27 cellular contexts compared by ENCODE assay signal in the genomic region with DNA sequence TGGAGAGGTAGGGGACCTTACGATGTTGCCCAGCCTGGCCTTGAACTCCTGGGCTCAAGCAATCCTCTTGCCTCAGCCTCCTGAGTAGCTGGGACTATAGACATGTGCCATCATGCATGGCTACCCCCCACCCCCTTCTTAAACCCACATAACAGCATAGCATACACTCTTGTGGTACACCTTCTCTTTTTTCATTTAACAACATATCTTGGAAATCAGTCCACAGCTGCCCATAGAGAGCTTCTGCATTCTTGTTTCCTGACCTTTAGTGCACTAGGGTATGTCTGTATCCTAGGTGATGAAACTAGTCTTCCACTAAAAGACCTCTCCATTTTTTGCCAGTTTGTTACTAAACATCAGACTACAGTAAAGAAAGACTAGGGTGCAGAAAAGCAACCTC. TPM values are rescaled to one million over a fixed set of nuclear protein-coding genes. Genes with fewer than 3 reads are reported as not detected.
"Had no signal": no experiment of that assay in that cellular context is flagged by ENCODE, and none has a peak within 500 bp of the region (broad histone marks: within the 10 kb centered on the region; RNA-seq: fewer than 3 reads in every experiment).

No MANE protein-coding gene starts in this region.

- H3K27ac Mint-ChIP-seq: effector memory CD8-positive, alpha-beta T cell; nephron progenitor cell; progenitor cell of endocrine pancreas; T-helper 1 cell treated with Interleukin-12 subunit alpha and Interleukin-12 subunit beta and Interleukin-4 antibody, amounts not matched to agents 30 μg/mL and 1 μg/mL, for 36 hours had no signal

- H3K9me3 Mint-ChIP-seq: effector memory CD8-positive, alpha-beta T cell; nephron progenitor cell; T-helper 1 cell treated with Interleukin-12 subunit alpha and Interleukin-12 subunit beta and Interleukin-4 antibody, amounts not matched to agents 30 μg/mL and 1 μg/mL, for 36 hours had no signal

- ATAC-seq: effector memory CD8-positive, alpha-beta T cell; gastrocnemius medialis; left cardiac atrium; left ventricle myocardium superior had no signal

- H3K4me3 Mint-ChIP-seq: effector memory CD8-positive, alpha-beta T cell; nephron progenitor cell; T-helper 1 cell treated with Interleukin-12 subunit alpha and Interleukin-12 subunit beta and Interleukin-4 antibody, amounts not matched to agents 30 μg/mL and 1 μg/mL, for 36 hours had no signal

- DNase-seq: activated CD4-positive, alpha-beta T cell treated with anti-CD3 and anti-CD28 coated beads for 48 hours; activated gamma-delta T cell; activated naive CD4-positive, alpha-beta T cell treated with anti-CD3 and anti-CD28 coated beads, Interleukin-2, amount 50 U/mL, for 16 hours; activated T-cell treated with anti-CD3 and anti-CD28 coated beads for 4 hours; amniotic stem cell; caudate nucleus; cortex of kidney; effector memory CD8-positive, alpha-beta T cell; erythroblast; gastrocnemius medialis; islet precursor cell; left cardiac atrium; left ventricle myocardium superior; nephron progenitor cell; ovary; retina; sigmoid colon; small intestine; stimulated activated CD4-positive, alpha-beta T cell treated with anti-CD3 and anti-CD28 coated beads, Interleukin-4, amount 100 ng/mL, for 24 hours; stimulated activated naive CD4-positive, alpha-beta T cell; T-helper 9 cell; tibial artery had no signal

RNA-seq across cellular contexts. Expression of gene SLC28A1, which starts 33.0 kb away (rescaled TPM):
- total RNA-seq: chondrocyte, lung microvascular endothelial cell, progenitor cell of endocrine pancreas, sigmoid colon, suprapubic skin had no signal
